7 cellular contexts compared by ENCODE assay signal in the genomic region with DNA sequence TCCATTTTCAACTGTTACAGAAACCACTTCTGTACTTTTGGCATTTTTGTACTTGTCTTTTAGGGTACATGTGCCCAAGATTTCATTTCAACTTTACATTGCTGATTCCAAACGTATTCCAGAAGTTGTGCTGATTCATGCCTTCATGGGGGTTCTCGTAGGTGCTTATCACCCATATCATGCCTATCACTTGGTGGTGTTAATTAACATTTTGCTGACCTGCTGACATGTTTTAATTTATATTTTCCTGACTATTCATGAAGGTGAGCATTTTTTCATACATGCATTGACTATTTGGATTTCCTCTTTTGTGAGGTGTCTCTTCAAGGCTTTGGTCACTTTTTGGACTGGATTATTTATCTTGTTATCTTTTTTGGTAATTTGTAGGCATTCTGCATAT.
"Had no signal": no experiment of that assay in that cellular context is flagged by ENCODE, and none has a peak within 500 bp of the region (broad histone marks: within the 10 kb centered on the region; RNA-seq: fewer than 3 reads in every experiment).

No MANE protein-coding gene starts in this region.

- DNase-seq: GOT3, H7, HCEC 1CT, IMR-90, KBM-7 had no signal

- H3K9ac ChIP-seq: KMS-11 had no signal

- H3K27ac ChIP-seq: KMS-11 had no signal

- H3K4me2 ChIP-seq: KMS-11 had no signal

- FAIRE-seq: HTR-8/SVneo had no signal
